In genomic region chr5:175521313-175521833, GRCh38 we compare ENCODE assay signal across 15 cellular contexts. TPM values are rescaled to one million over a fixed set of nuclear protein-coding genes. Genes with fewer than 3 reads are reported as not detected.
DNase-seq lines count a peak whose midpoint lies in the region; ATAC-seq lines count a peak whose summit lies in the region.
"Had no signal": no experiment of that assay in that cellular context is flagged by ENCODE, and none has a peak within 500 bp of the region (broad histone marks: within the 10 kb centered on the region; RNA-seq: fewer than 3 reads in every experiment).

No MANE protein-coding gene starts in this region.

- H3K4me1 Mint-ChIP-seq in activated T-helper 17 cell treated with anti-CD3 and anti-CD28 coated beads, Interleukin-2, amount 50 U/mL, for 72 hours: peaks cover 70% of the 10 kb centered on the region
- H3K4me1 Mint-ChIP-seq in stimulated activated naive CD8-positive, alpha-beta T cell treated with anti-CD3 and anti-CD28 coated beads, Interleukin-15, Interleukin-2, amounts not matched to agents 100 ng/mL and 50 ng/mL, for 24 hours (ENCODE audit: low read depth): peaks cover 85% of the 10 kb centered on the region

- no peaks in the 10 kb centered on the region for H3K27me3 Mint-ChIP-seq in activated T-helper 17 cell treated with anti-CD3 and anti-CD28 coated beads, Interleukin-2, amount 50 U/mL, for 72 hours
- no peaks in the 10 kb centered on the region for H3K27me3 Mint-ChIP-seq in stimulated activated naive CD8-positive, alpha-beta T cell treated with anti-CD3 and anti-CD28 coated beads, Interleukin-15, Interleukin-2, amounts not matched to agents 100 ng/mL and 50 ng/mL, for 24 hours

- H3K36me3 Mint-ChIP-seq in activated T-helper 17 cell treated with anti-CD3 and anti-CD28 coated beads, Interleukin-2, amount 50 U/mL, for 72 hours (ENCODE audit: low read depth): peaks cover 99% of the 10 kb centered on the region
- peaks cover 92% of the 10 kb centered on the region for H3K36me3 Mint-ChIP-seq in stimulated activated naive CD8-positive, alpha-beta T cell treated with anti-CD3 and anti-CD28 coated beads, Interleukin-15, Interleukin-2, amounts not matched to agents 100 ng/mL and 50 ng/mL, for 24 hours (ENCODE audit: low read depth)

- peak overlapping the region; percentile 88 for H3K4me3 Mint-ChIP-seq in activated T-helper 17 cell treated with anti-CD3 and anti-CD28 coated beads, Interleukin-2, amount 50 U/mL, for 72 hours
- H3K4me3 Mint-ChIP-seq in stimulated activated naive CD8-positive, alpha-beta T cell treated with anti-CD3 and anti-CD28 coated beads, Interleukin-15, Interleukin-2, amounts not matched to agents 100 ng/mL and 50 ng/mL, for 24 hours: peak overlapping the region; percentile 93

- peaks cover 12% of the 10 kb centered on the region for H3K9me3 Mint-ChIP-seq in activated T-helper 17 cell treated with anti-CD3 and anti-CD28 coated beads, Interleukin-2, amount 50 U/mL, for 72 hours
- peaks cover 11% of the 10 kb centered on the region for H3K9me3 Mint-ChIP-seq in stimulated activated naive CD8-positive, alpha-beta T cell treated with anti-CD3 and anti-CD28 coated beads, Interleukin-15, Interleukin-2, amounts not matched to agents 100 ng/mL and 50 ng/mL, for 24 hours

- H3K27ac Mint-ChIP-seq in activated T-helper 17 cell treated with anti-CD3 and anti-CD28 coated beads, Interleukin-2, amount 50 U/mL, for 72 hours: peak overlapping the region; percentile 92
- peak overlapping the region; percentile 100 for H3K27ac Mint-ChIP-seq in stimulated activated naive CD8-positive, alpha-beta T cell treated with anti-CD3 and anti-CD28 coated beads, Interleukin-15, Interleukin-2, amounts not matched to agents 100 ng/mL and 50 ng/mL, for 24 hours

- peak; percentile 63 for ATAC-seq in activated T-helper 17 cell treated with anti-CD3 and anti-CD28 coated beads, Interleukin-2, amount 50 U/mL, for 72 hours (replicated peaks)
- ATAC-seq in HG03175 (IDR thresholded peaks at IDR 0.05; ENCODE audit: unreplicated experiment): no peak
- ATAC-seq: A549, left colon, Panc1, psoas muscle had no signal

- DNase-seq in activated CD8-positive, alpha-beta memory T cell treated with anti-CD3 and anti-CD28 coated beads for 24 hours: peak; percentile 82
- no peak for DNase-seq in activated CD8-positive, alpha-beta memory T cell treated with anti-CD3 and anti-CD28 coated beads, Interleukin-2, amount 50 U/mL, for 48 hours
- peak; percentile 47 for DNase-seq in inferior parietal cortex (ENCODE audit: extremely low spot score)
- DNase-seq in iPS-NIHi7 (ENCODE audit: extremely low spot score): no peak
- no peak for DNase-seq in COR-L47 (lab: John Stamatoyannopoulos, UW)
- DNase-seq: dermis blood vessel endothelial cell, left colon, NCI-H1930, NCI-H526 treated with DMSO at 0.1 percent for 48 hours, psoas muscle had no signal

RNA-seq across cellular contexts. Expression of gene SFXN1, which starts 43.0 kb away (rescaled TPM):
- 100 to 1,000 TPM; 225 to 256 TPM for total RNA-seq in activated T-helper 17 cell treated with anti-CD3 and anti-CD28 coated beads, Interleukin-2, amount 50 U/mL, for 72 hours

Comparison
In these comparisons a context has a peak if more than half of its experiments do, and no peak if none do; other contexts are left out.
1. DNase-seq: peak in activated CD8-positive, alpha-beta memory T cell treated with anti-CD3 and anti-CD28 coated beads for 24 hours (single experiment) and inferior parietal cortex (single experiment); none in activated CD8-positive, alpha-beta memory T cell treated with anti-CD3 and anti-CD28 coated beads, Interleukin-2, amount 50 U/mL, for 48 hours (single experiment), iPS-NIHi7 (single experiment) and COR-L47 (single experiment).